ENCODE assay signal across 8 cellular contexts in genomic region chr3:49422379-49423248, GRCh38. TPM values are rescaled to one million over a fixed set of nuclear protein-coding genes. Genes with fewer than 3 reads are reported as not detected.
DNase-seq lines count a peak whose midpoint lies in the region; ATAC-seq lines count a peak whose summit lies in the region.

TSS of gene AMT (minus strand) at chr3:49422473. CDS start at chr3:49422450, 23 bp downstream.

- H3K27ac ChIP-seq in HUES64 (ENCODE audit: low read depth, low read length) (peak within 1 kb of the TSS; percentile 80), skeletal muscle tissue (ENCODE audit: low read depth, low read length) (no peak within 1 kb of the TSS)

- no peaks in the 10 kb centered on the region for H3K9me3 ChIP-seq in HUES64 (ENCODE audit: insufficient read depth, low read depth, low read length)
- H3K9me3 ChIP-seq in skeletal muscle tissue (ENCODE audit: control insufficient read depth in 3 of 3, low read length in 3 of 3): no peaks in the 10 kb centered on the region

- H3K4me3 ChIP-seq in HUES64 (ENCODE audit: low read length) (peak within 1 kb of the TSS; percentile 79), skeletal muscle tissue (ENCODE audit: low read length in 3 of 3) (peak within 1 kb of the TSS in 1 of 3 donors; percentile 27)

- no peaks in the 10 kb centered on the region for H3K36me3 ChIP-seq in HUES64 (ENCODE audit: insufficient read depth, low read length)
- H3K36me3 ChIP-seq in skeletal muscle tissue (ENCODE audit: control insufficient read depth in 3 of 3, insufficient read depth in 3 of 3, low read length in 3 of 3): peaks cover 25 to 51% (median 46%) of the 10 kb centered on the region in 3 donors

- H3K9ac ChIP-seq in HUES64 (ENCODE audit: low read depth, low read length) (peak within 1 kb of the TSS; percentile 80), skeletal muscle tissue (ENCODE audit: low read depth in 1 of 3, low read length in 3 of 3) (peak within 1 kb of the TSS in 2 of 3 donors; percentile 4 to 17)

- peaks cover 8% of the 10 kb centered on the region; the same call in 1 of the 2 replicates for H3K4me1 ChIP-seq in HUES64 (ENCODE audit: insufficient read depth, low read length)
- H3K4me1 ChIP-seq in skeletal muscle tissue (ENCODE audit: control insufficient read depth in 3 of 3, insufficient read depth in 3 of 3, low read length in 3 of 3): peaks cover 0 to 10% (median 2%) of the 10 kb centered on the region in 3 donors

- DNase-seq in cerebellar cortex (ENCODE audit: low spot score): peak; percentile 76
- DNase-seq in islet precursor cell: peak; percentile 98

- ATAC-seq in HG03521 (IDR thresholded peaks at IDR 0.05; ENCODE audit: unreplicated experiment): no peak
- ATAC-seq in HG03342 (IDR thresholded peaks at IDR 0.05; ENCODE audit: unreplicated experiment): no peak
- ATAC-seq in GM19452 (IDR thresholded peaks at IDR 0.05; ENCODE audit: unreplicated experiment): no peak
- no peak for ATAC-seq in HG02870 (IDR thresholded peaks at IDR 0.05; ENCODE audit: unreplicated experiment)

- 39% methylated on average over 25 of the region's 25 CpGs for WGBS in HUES64

- H3K27me3 ChIP-seq in HUES64 (ENCODE audit: insufficient read depth, low read length) (no peaks in the 10 kb centered on the region), skeletal muscle tissue (ENCODE audit: control insufficient read depth in 3 of 3, insufficient read depth in 3 of 3, low read length in 3 of 3) (no peaks in the 10 kb centered on the region)

RNA-seq across cellular contexts. Expression of gene AMT, which starts in this region (rescaled TPM):
- polyA plus RNA-seq in HUES64 (2013, experiment 1 of 2): 21.2 TPM
- 21.1 TPM for polyA plus RNA-seq in HUES64 (2013, experiment 2 of 2)
- 2.6 TPM for total RNA-seq in skeletal muscle tissue
